Comparison of ENCODE assay signal across 7 cellular contexts in the genomic region with DNA sequence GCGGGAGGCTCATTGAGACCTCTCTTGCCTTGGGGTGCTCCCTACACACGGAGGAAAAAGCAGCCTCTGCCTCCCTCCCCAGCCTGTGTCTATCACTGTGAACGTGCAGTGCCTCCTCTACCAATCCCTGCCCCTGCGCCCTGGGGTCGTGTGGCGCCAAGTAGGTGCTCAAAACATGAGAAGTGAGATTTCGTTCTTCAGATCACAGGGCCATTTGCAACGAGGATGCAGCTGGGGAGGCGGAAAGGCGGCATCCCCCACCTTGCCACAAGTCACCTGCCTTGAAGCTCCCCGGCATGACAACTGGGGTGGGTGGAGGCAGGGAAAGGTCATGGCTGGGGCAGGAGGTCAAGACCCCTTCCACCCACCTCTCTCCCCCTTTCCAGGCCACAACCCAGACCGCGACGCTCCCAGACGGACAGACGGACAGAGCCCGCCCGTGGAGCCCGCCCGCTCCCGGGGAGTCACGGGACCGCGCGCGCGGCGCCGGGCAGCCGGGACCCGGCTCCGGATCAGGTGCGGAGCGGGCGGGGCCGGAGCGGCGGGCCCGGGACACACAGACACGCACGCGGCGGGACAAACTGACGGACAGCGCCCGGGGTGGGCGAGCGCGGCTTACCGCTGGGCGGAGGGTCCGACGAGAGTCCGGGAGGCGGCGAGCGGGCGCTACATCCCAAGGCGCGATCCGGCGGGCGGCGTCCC. TPM values are rescaled to one million over a fixed set of nuclear protein-coding genes. Genes with fewer than 3 reads are reported as not detected.
A peak's percentile ranks its signal among the peaks of the same experiment; 100 is the strongest.
DNase-seq lines count a peak whose midpoint lies in the region; ATAC-seq and TF ChIP-seq lines count a peak whose summit lies in the region.

No MANE protein-coding gene starts in this region.

- H3K9ac ChIP-seq in iPS-15b (ENCODE audit: low read depth, low read length), result no peak overlapping the region

- H3K9me3 ChIP-seq in HAP-1 (no peaks in the 10 kb centered on the region), iPS-15b (ENCODE audit: control insufficient read depth, insufficient read depth, low read length) (no peaks in the 10 kb centered on the region)

- TF ChIP-seq CTCF in activated CD8-positive, alpha-beta T cell treated with anti-CD3 and anti-CD28 coated beads for 36 hours (IDR thresholded peaks at IDR 0.05), result no peak

- POLR2A ChIA-PET in activated CD8-positive, alpha-beta T cell treated with anti-CD3 and anti-CD28 coated beads for 36 hours (lab: Charles Lee), result interaction anchor here (1.0 to 1.6 kb wide), 2 partner anchors 11 to 24 kb away, joined by 3 to 6 read pairs; no protein-coding TSS in a partner anchor

- peak overlapping the region; percentile 38 for H3K4me3 ChIP-seq in HAP-1
- H3K4me3 ChIP-seq in iPS-15b (ENCODE audit: low read depth, low read length), result peak overlapping the region; percentile 42

- intact Hi-C loops in activated CD8-positive, alpha-beta T cell treated with anti-CD3 and anti-CD28 coated beads for 36 hours (cut with micrococcal nuclease), result no loop called here

- DNase-seq in HAP-1 (ENCODE audit: low spot score in 2 of 2) (peak in 1 of 2 experiments; percentile 42), NCI-H1105 treated with DMSO at 0.1 percent for 48 hours (lab: John Stamatoyannopoulos, UW) (no peak), retina (no peak)
- DNase-seq in activated CD8-positive, alpha-beta T cell treated with anti-CD3 and anti-CD28 coated beads for 36 hours, result peak; percentile 49
- no peak for DNase-seq in stimulated activated naive B cell treated with anti-CD40 and anti-IgM and Interleukin-4, amounts not matched to agents 10 μg/mL and 1 μg/mL and 100 μg/mL, for 72 hours

- H3K36me3 ChIP-seq in HAP-1 (replicated peaks), result no peaks in the 10 kb centered on the region
- H3K36me3 ChIP-seq in iPS-15b (ENCODE audit: control insufficient read depth, insufficient read depth, low read length), result no peaks in the 10 kb centered on the region

- ATAC-seq in activated CD8-positive, alpha-beta T cell treated with anti-CD3 and anti-CD28 coated beads for 36 hours, result peak; percentile 37
- peak; percentile 41 to 57 for ATAC-seq in stimulated activated naive B cell treated with anti-CD40 and anti-IgM and Interleukin-4, amounts not matched to agents 10 μg/mL and 1 μg/mL and 100 μg/mL, for 72 hours (replicated peaks)
- no peak for ATAC-seq in GM21723 (IDR thresholded peaks at IDR 0.05; ENCODE audit: unreplicated experiment)

- CTCF ChIA-PET in activated CD8-positive, alpha-beta T cell treated with anti-CD3 and anti-CD28 coated beads for 36 hours (lab: Charles Lee), result interaction anchor here (1.0 kb wide), 1 partner anchor 118 kb away, joined by 3 read pairs; no protein-coding TSS in a partner anchor

- H3K9me3 Mint-ChIP-seq in activated CD8-positive, alpha-beta T cell treated with anti-CD3 and anti-CD28 coated beads for 36 hours, result no peaks in the 10 kb centered on the region
- no peaks in the 10 kb centered on the region for H3K9me3 Mint-ChIP-seq in stimulated activated naive B cell treated with anti-CD40 and anti-IgM and Interleukin-4, amounts not matched to agents 10 μg/mL and 1 μg/mL and 100 μg/mL, for 72 hours

- in situ Hi-C loops in HAP-1 (cut with MboI; ENCODE audit: low sequenced_read_pairs), result no loop called here

- H3K4me1 ChIP-seq in HAP-1 (peaks cover 10% of the 10 kb centered on the region), iPS-15b (ENCODE audit: control insufficient read depth, insufficient read depth, low read length) (no peaks in the 10 kb centered on the region)

- H3K36me3 Mint-ChIP-seq in activated CD8-positive, alpha-beta T cell treated with anti-CD3 and anti-CD28 coated beads for 36 hours (ENCODE audit: low read depth), result no peaks in the 10 kb centered on the region
- H3K36me3 Mint-ChIP-seq in stimulated activated naive B cell treated with anti-CD40 and anti-IgM and Interleukin-4, amounts not matched to agents 10 μg/mL and 1 μg/mL and 100 μg/mL, for 72 hours, result no peaks in the 10 kb centered on the region

- H3K27ac Mint-ChIP-seq in activated CD8-positive, alpha-beta T cell treated with anti-CD3 and anti-CD28 coated beads for 36 hours, result no peak overlapping the region
- no peak overlapping the region for H3K27ac Mint-ChIP-seq in stimulated activated naive B cell treated with anti-CD40 and anti-IgM and Interleukin-4, amounts not matched to agents 10 μg/mL and 1 μg/mL and 100 μg/mL, for 72 hours

- peaks cover 67% of the 10 kb centered on the region for H3K27me3 Mint-ChIP-seq in activated CD8-positive, alpha-beta T cell treated with anti-CD3 and anti-CD28 coated beads for 36 hours
- peaks cover 82 to 86% of the 10 kb centered on the region in 2 donors for H3K27me3 Mint-ChIP-seq in stimulated activated naive B cell treated with anti-CD40 and anti-IgM and Interleukin-4, amounts not matched to agents 10 μg/mL and 1 μg/mL and 100 μg/mL, for 72 hours

- H3K4me3 Mint-ChIP-seq in activated CD8-positive, alpha-beta T cell treated with anti-CD3 and anti-CD28 coated beads for 36 hours, result peak overlapping the region; percentile 61
- peak overlapping the region; percentile 79 to 84 for H3K4me3 Mint-ChIP-seq in stimulated activated naive B cell treated with anti-CD40 and anti-IgM and Interleukin-4, amounts not matched to agents 10 μg/mL and 1 μg/mL and 100 μg/mL, for 72 hours

- H3K27me3 ChIP-seq in HAP-1 (ENCODE audit: low read depth) (no peaks in the 10 kb centered on the region), iPS-15b (ENCODE audit: control insufficient read depth, insufficient read depth, low read length) (peaks cover 38% of the 10 kb centered on the region)

- H3K4me1 Mint-ChIP-seq in activated CD8-positive, alpha-beta T cell treated with anti-CD3 and anti-CD28 coated beads for 36 hours (ENCODE audit: low read depth), result peaks cover 11% of the 10 kb centered on the region
- H3K4me1 Mint-ChIP-seq in stimulated activated naive B cell treated with anti-CD40 and anti-IgM and Interleukin-4, amounts not matched to agents 10 μg/mL and 1 μg/mL and 100 μg/mL, for 72 hours, result peaks cover 9 to 17% of the 10 kb centered on the region in 2 donors

RNA-seq across cellular contexts. Expression of a gene that starts 0.5 kb away (rescaled TPM):
- not detected for total RNA-seq in activated CD8-positive, alpha-beta T cell treated with anti-CD3 and anti-CD28 coated beads for 36 hours

RNA-seq across cellular contexts. Expression of a gene that starts 13.4 kb away (rescaled TPM):
- 1 to 10 TPM; 1.7 to 2.1 TPM for total RNA-seq in activated CD8-positive, alpha-beta T cell treated with anti-CD3 and anti-CD28 coated beads for 36 hours

RNA-seq across cellular contexts. Expression of a gene that starts 51.6 kb away (rescaled TPM):
- total RNA-seq in activated CD8-positive, alpha-beta T cell treated with anti-CD3 and anti-CD28 coated beads for 36 hours, result 100 to 1,000 TPM; 320 to 334 TPM
